In genomic region chr4:145716200-145716599, GRCh38 we compare ENCODE assay signal across 16 cellular contexts. TPM values are rescaled to one million over a fixed set of nuclear protein-coding genes. Genes with fewer than 3 reads are reported as not detected.
DNase-seq lines count a peak whose midpoint lies in the region; ATAC-seq and TF ChIP-seq lines count a peak whose summit lies in the region.
"Had no signal": no experiment of that assay in that cellular context is flagged by ENCODE, and none has a peak within 500 bp of the region (broad histone marks: within the 10 kb centered on the region; RNA-seq: fewer than 3 reads in every experiment).

No MANE protein-coding gene starts in this region.

- H3K9me3 ChIP-seq in RWPE2 (ENCODE audit: severe bottlenecking) = no peaks in the 10 kb centered on the region
- H3K9me3 ChIP-seq in gastrocnemius medialis = no peaks in the 10 kb centered on the region

- no peak for TF ChIP-seq POLR2A in gastrocnemius medialis (IDR thresholded peaks at IDR 0.05)

- H3K4me3 ChIP-seq in RWPE2 (ENCODE audit: severe bottlenecking) = no peak overlapping the region
- no peak overlapping the region for H3K4me3 ChIP-seq in fibroblast of mammary gland (ENCODE audit: control insufficient read depth, low read depth, low read length)
- no peak overlapping the region for H3K4me3 ChIP-seq in gastrocnemius medialis

- DNase-seq in NCI-H82 (lab: John Stamatoyannopoulos, UW) (peak; percentile 12), NCI-H82 treated with DMSO at 0.1 percent for 48 hours (lab: John Stamatoyannopoulos, UW; ENCODE audit: unreplicated experiment) (no peak), RWPE2 (ENCODE audit: low spot score) (no peak), fibroblast of mammary gland (ENCODE audit: low read depth) (peak; percentile 8), gastrocnemius medialis (peak in 1 of 2 donors; percentile 42), SW480 (ENCODE audit: low spot score) (no peak)
- DNase-seq in activated T-cell treated with anti-CD3 and anti-CD28 coated beads, Interleukin-2, amount 50 U/mL, for 48 hours = no peak
- DNase-seq: activated CD8-positive, alpha-beta memory T cell treated with anti-CD3 and anti-CD28 coated beads, Interleukin-2, amount 50 U/mL, for 4 hours; GF-D8; hippocampal formation; KG1; NCI-H526 treated with DMSO at 0.1 percent for 48 hours had no signal

- intact Hi-C loops in gastrocnemius medialis (cut with DNase I; ENCODE audit: low total_unique reads) = no loop called here

- ATAC-seq in RWPE2 (ENCODE audit: low read depth) (peak; percentile 56; the same call in 2 of the 3 replicates), gastrocnemius medialis (peak; percentile 58 to 84), HG03439 (IDR thresholded peaks at IDR 0.05; ENCODE audit: unreplicated experiment) (no peak)
- ATAC-seq: activated CD4-positive, CD25-positive, alpha-beta regulatory T cell treated with anti-CD3 and anti-CD28 coated beads, Interleukin-2, amount 50 U/mL, for 24 hours; HCT116 had no signal

- H3K36me3 ChIP-seq in RWPE2 (ENCODE audit: low read depth) (no peaks in the 10 kb centered on the region), gastrocnemius medialis (no peaks in the 10 kb centered on the region)

- TF ChIP-seq CTCF in RWPE2 (IDR thresholded peaks at IDR 0.05; ENCODE audit: poor library complexity, severe bottlenecking) = no peak
- TF ChIP-seq CTCF in fibroblast of mammary gland (conservative IDR thresholded peaks at IDR 0.05; ENCODE audit: control insufficient read depth, insufficient read depth, low read depth, low read length) = no peak
- TF ChIP-seq CTCF in gastrocnemius medialis (IDR thresholded peaks at IDR 0.05 in 4 of 5, conservative IDR thresholded peaks at IDR 0.05 in 1 of 5) = no peak

- H3K27ac ChIP-seq in RWPE2 (ENCODE audit: poor library complexity, severe bottlenecking) (no peak overlapping the region), gastrocnemius medialis (no peak overlapping the region)

- H3K27me3 ChIP-seq in RWPE2 (ENCODE audit: insufficient read depth, poor library complexity, severe bottlenecking) = no peaks in the 10 kb centered on the region
- no peaks in the 10 kb centered on the region for H3K27me3 ChIP-seq in gastrocnemius medialis

- in situ Hi-C loops in gastrocnemius medialis (cut with MboI; ENCODE audit: low sequenced_read_pairs in 4 of 4) = no loop called here

- H3K4me1 ChIP-seq in RWPE2 (ENCODE audit: insufficient read depth, poor library complexity, severe bottlenecking) (peaks cover 8% of the 10 kb centered on the region), gastrocnemius medialis (peaks cover 0 to 32% of the 10 kb centered on the region in 2 donors)

RNA-seq across cellular contexts. Expression of gene C4orf51, which starts 36.3 kb away (rescaled TPM):
- total RNA-seq in gastrocnemius medialis = not detected
- total RNA-seq: lower leg skin had no signal

Comparison
In these comparisons a context has a peak if more than half of its experiments do, and no peak if none do; other contexts are left out.
1. DNase-seq: peak in NCI-H82 (single experiment) and fibroblast of mammary gland (single experiment); none in NCI-H82 treated with DMSO at 0.1 percent for 48 hours (single experiment), RWPE2 (single experiment), SW480 (single experiment) and activated T-cell treated with anti-CD3 and anti-CD28 coated beads, Interleukin-2, amount 50 U/mL, for 48 hours (0 of 2).